In genomic region chr14:81192594-81192993, GRCh38 we compare ENCODE assay signal across 26 cellular contexts. TPM values are rescaled to one million over a fixed set of nuclear protein-coding genes. Genes with fewer than 3 reads are reported as not detected.
DNase-seq lines count a peak whose midpoint lies in the region; ATAC-seq, FAIRE-seq and TF ChIP-seq lines count a peak whose summit lies in the region.
"Had no signal": no experiment of that assay in that cellular context is flagged by ENCODE, and none has a peak within 500 bp of the region (broad histone marks: within the 10 kb centered on the region; RNA-seq: fewer than 3 reads in every experiment).

No MANE protein-coding gene starts in this region.

- H3K36me3 ChIP-seq in stomach: peaks cover 21 to 94% (median 90%) of the 10 kb centered on the region in 4 donors
- H3K36me3 ChIP-seq: uterus had no signal

- H3K9me3 ChIP-seq in stomach: no peaks in the 10 kb centered on the region
- H3K9me3 ChIP-seq: ascending aorta; BLaER1 treated with 17β-estradiol and CSF1 and Interleukin-3, amounts not matched to agents 10 nM and 100 nM; SJCRH30; uterus had no signal

- H3K9me3 Mint-ChIP-seq in activated T-cell treated with anti-CD3 and anti-CD28 coated beads, Interleukin-2, amount 50 U/mL, for 72 hours: no peaks in the 10 kb centered on the region
- no peaks in the 10 kb centered on the region for H3K9me3 Mint-ChIP-seq in T-cell
- H3K9me3 Mint-ChIP-seq in activated naive CD8-positive, alpha-beta T cell treated with anti-CD3 and anti-CD28 coated beads, Interleukin-2, amount 10 ng/mL, durations not matched to agents 7 days and 5 days: no peaks in the 10 kb centered on the region
- no peaks in the 10 kb centered on the region for H3K9me3 Mint-ChIP-seq in stimulated activated effector memory CD8-positive, alpha-beta T cell treated with anti-CD3 and anti-CD28 coated beads, Interleukin-12 subunit alpha, Interleukin-12 subunit beta, amount 100 ng/mL, for 72 hours
- H3K9me3 Mint-ChIP-seq: mesothelial cell of epicardium, nephron progenitor cell had no signal

- FAIRE-seq in HTR-8/SVneo (lab: Jason Lieb, UNC): no peak
- FAIRE-seq: RCC 7860 had no signal

- H3K27me3 Mint-ChIP-seq in activated T-cell treated with anti-CD3 and anti-CD28 coated beads, Interleukin-2, amount 50 U/mL, for 72 hours (ENCODE audit: low read depth): no peaks in the 10 kb centered on the region
- H3K27me3 Mint-ChIP-seq in T-cell: no peaks in the 10 kb centered on the region
- no peaks in the 10 kb centered on the region for H3K27me3 Mint-ChIP-seq in activated naive CD8-positive, alpha-beta T cell treated with anti-CD3 and anti-CD28 coated beads, Interleukin-2, amount 10 ng/mL, durations not matched to agents 7 days and 5 days

- no peak overlapping the region for H3K27ac ChIP-seq in stomach
- H3K27ac ChIP-seq: ascending aorta; BLaER1 treated with 17β-estradiol and CSF1 and Interleukin-3, amounts not matched to agents 10 nM and 100 nM; dorsolateral prefrontal cortex; SJCRH30; uterus had no signal

- intact Hi-C loops in stomach (cut with DNase I; ENCODE audit: low total_unique reads): no loop called here

- no peak for TF ChIP-seq CTCF in stomach (IDR thresholded peaks at IDR 0.05)

- peaks cover 50% of the 10 kb centered on the region for H3K4me1 Mint-ChIP-seq in activated T-cell treated with anti-CD3 and anti-CD28 coated beads, Interleukin-2, amount 50 U/mL, for 72 hours (ENCODE audit: low read depth)
- peaks cover 51 to 64% (median 53%) of the 10 kb centered on the region in 3 donors for H3K4me1 Mint-ChIP-seq in T-cell
- peaks cover 27% of the 10 kb centered on the region for H3K4me1 Mint-ChIP-seq in activated naive CD8-positive, alpha-beta T cell treated with anti-CD3 and anti-CD28 coated beads, Interleukin-2, amount 10 ng/mL, durations not matched to agents 7 days and 5 days
- peaks cover 27% of the 10 kb centered on the region for H3K4me1 Mint-ChIP-seq in stimulated activated effector memory CD8-positive, alpha-beta T cell treated with anti-CD3 and anti-CD28 coated beads, Interleukin-12 subunit alpha, Interleukin-12 subunit beta, amount 100 ng/mL, for 72 hours
- H3K4me1 Mint-ChIP-seq: nephron progenitor cell had no signal

- CTCF ChIA-PET in T-cell (lab: Charles Lee): interaction anchor here (0.6 to 0.8 kb wide), 4 partner anchors 29 to 274 kb away, joined by 3 read pairs; partner anchors contain the start of gene GTF2A1 (in 1 of the 2)

- H3K36me3 Mint-ChIP-seq in activated T-cell treated with anti-CD3 and anti-CD28 coated beads, Interleukin-2, amount 50 U/mL, for 72 hours (ENCODE audit: insufficient read depth in 2 of 2): peaks cover 8 to 43% of the 10 kb centered on the region in 2 donors
- peaks cover 54% of the 10 kb centered on the region for H3K36me3 Mint-ChIP-seq in T-cell
- H3K36me3 Mint-ChIP-seq in activated naive CD8-positive, alpha-beta T cell treated with anti-CD3 and anti-CD28 coated beads, Interleukin-2, amount 10 ng/mL, durations not matched to agents 7 days and 5 days: peaks cover 44% of the 10 kb centered on the region
- peaks cover 99% of the 10 kb centered on the region for H3K36me3 Mint-ChIP-seq in stimulated activated effector memory CD8-positive, alpha-beta T cell treated with anti-CD3 and anti-CD28 coated beads, Interleukin-12 subunit alpha, Interleukin-12 subunit beta, amount 100 ng/mL, for 72 hours

- TF ChIP-seq EP300 in stomach (IDR thresholded peaks at IDR 0.05): no peak

- H3K27ac Mint-ChIP-seq in activated T-cell treated with anti-CD3 and anti-CD28 coated beads, Interleukin-2, amount 50 U/mL, for 72 hours: peak overlapping the region; percentile 85
- peak overlapping the region; percentile 90 to 92 for H3K27ac Mint-ChIP-seq in T-cell
- H3K27ac Mint-ChIP-seq in activated naive CD8-positive, alpha-beta T cell treated with anti-CD3 and anti-CD28 coated beads, Interleukin-2, amount 10 ng/mL, durations not matched to agents 7 days and 5 days: peak overlapping the region; percentile 89
- peak overlapping the region; percentile 70 for H3K27ac Mint-ChIP-seq in stimulated activated effector memory CD8-positive, alpha-beta T cell treated with anti-CD3 and anti-CD28 coated beads, Interleukin-12 subunit alpha, Interleukin-12 subunit beta, amount 100 ng/mL, for 72 hours
- H3K27ac Mint-ChIP-seq: mesothelial cell of epicardium, nephron progenitor cell had no signal

- ATAC-seq in activated T-cell treated with anti-CD3 and anti-CD28 coated beads, Interleukin-2, amount 50 U/mL, for 72 hours (replicated peaks in 1 of 2): peak; percentile 61 to 74
- ATAC-seq in T-cell (replicated peaks in 1 of 4): peak; percentile 31 to 94 (median 76)
- peak; percentile 75 for ATAC-seq in activated naive CD8-positive, alpha-beta T cell treated with anti-CD3 and anti-CD28 coated beads, Interleukin-2, amount 10 ng/mL, durations not matched to agents 7 days and 5 days (ENCODE audit: low read depth)
- no peak for ATAC-seq in stimulated activated effector memory CD8-positive, alpha-beta T cell treated with anti-CD3 and anti-CD28 coated beads, Interleukin-12 subunit alpha, Interleukin-12 subunit beta, amount 100 ng/mL, for 72 hours
- ATAC-seq: left lobe of liver, sciatic nerve had no signal

- H3K4me1 ChIP-seq in stomach: no peaks in the 10 kb centered on the region
- H3K4me1 ChIP-seq: ascending aorta; BLaER1 treated with 17β-estradiol and CSF1 and Interleukin-3, amounts not matched to agents 10 nM and 100 nM; SJCRH30; uterus had no signal

- POLR2A ChIA-PET in T-cell (lab: Charles Lee): interaction anchor here (0.5 to 1.4 kb wide), 2 partner anchors 26 to 28 kb away, joined by 3 to 4 read pairs; partner anchors contain the start of gene GTF2A1 (in 1 of the 2)
- POLR2A ChIA-PET in activated naive CD8-positive, alpha-beta T cell treated with anti-CD3 and anti-CD28 coated beads, Interleukin-2, amount 10 ng/mL, durations not matched to agents 7 days and 5 days (lab: Charles Lee): interaction anchor here (1.0 to 2.1 kb wide), 3 partner anchors 9 to 28 kb away, joined by 3 to 7 read pairs (median 3); partner anchors contain the start of gene GTF2A1

- whole genome bisulfite sequencing in stomach, 5 donors: 83 to 92% (median 85%) methylated on average over 2 of the region's 2 CpGs

- H3K4me3 ChIP-seq in stomach: no peak overlapping the region
- H3K4me3 ChIP-seq: ascending aorta; BLaER1 treated with 17β-estradiol and CSF1 and Interleukin-3, amounts not matched to agents 10 nM and 100 nM; dorsolateral prefrontal cortex; SJCRH30; uterus had no signal

- peak overlapping the region; percentile 49 to 67 for H3K4me3 Mint-ChIP-seq in activated T-cell treated with anti-CD3 and anti-CD28 coated beads, Interleukin-2, amount 50 U/mL, for 72 hours
- peak overlapping the region; percentile 37 to 70 (median 49) for H3K4me3 Mint-ChIP-seq in T-cell
- peak overlapping the region; percentile 70 for H3K4me3 Mint-ChIP-seq in activated naive CD8-positive, alpha-beta T cell treated with anti-CD3 and anti-CD28 coated beads, Interleukin-2, amount 10 ng/mL, durations not matched to agents 7 days and 5 days
- no peak overlapping the region for H3K4me3 Mint-ChIP-seq in stimulated activated effector memory CD8-positive, alpha-beta T cell treated with anti-CD3 and anti-CD28 coated beads, Interleukin-12 subunit alpha, Interleukin-12 subunit beta, amount 100 ng/mL, for 72 hours
- H3K4me3 Mint-ChIP-seq: mesothelial cell of epicardium, nephron progenitor cell had no signal

- DNase-seq in activated T-cell treated with anti-CD3 and anti-CD28 coated beads, Interleukin-2, amount 50 U/mL, for 72 hours: no peak
- no peak for DNase-seq in activated T-cell treated with anti-CD3 and anti-CD28 coated beads for 4 hours
- peak in 10 of 34 experiments; percentile 2 to 27 (median 6) for DNase-seq in T-cell
- no peak for DNase-seq in activated naive CD8-positive, alpha-beta T cell treated with anti-CD3 and anti-CD28 coated beads, Interleukin-2, amount 10 ng/mL, durations not matched to agents 7 days and 5 days
- no peak for DNase-seq in stimulated activated effector memory CD8-positive, alpha-beta T cell treated with anti-CD3 and anti-CD28 coated beads, Interleukin-12 subunit alpha, Interleukin-12 subunit beta, amount 100 ng/mL, for 72 hours (ENCODE audit: low spot score in 2 of 2)
- DNase-seq in stomach: no peak
- DNase-seq in HTR-8/SVneo (ENCODE audit: insufficient read length, low spot score): no peak
- no peak for DNase-seq in DMS114 treated with DMSO at 0.1 percent for 48 hours (lab: John Stamatoyannopoulos, UW; ENCODE audit: unreplicated experiment)
- DNase-seq: ACHN; activated CD8-positive, alpha-beta memory T cell treated with anti-CD3 and anti-CD28 coated beads for 24 hours; activated effector memory CD4-positive, alpha-beta T cell treated with anti-CD3 and anti-CD28 coated beads, Interleukin-2, amount 50 U/mL, for 16 hours; caudate nucleus; dorsolateral prefrontal cortex; head of caudate nucleus; NCI-H1436; NCI-H510A treated with DMSO at 0.1 percent for 48 hours; nephron progenitor cell; SJCRH30; substantia nigra; uterus had no signal

- no peaks in the 10 kb centered on the region for H3K27me3 ChIP-seq in stomach
- H3K27me3 ChIP-seq: ascending aorta; BLaER1 treated with 17β-estradiol and CSF1 and Interleukin-3, amounts not matched to agents 10 nM and 100 nM; dorsolateral prefrontal cortex; SJCRH30; uterus had no signal

- no peak for TF ChIP-seq POLR2A in stomach (IDR thresholded peaks at IDR 0.05)

RNA-seq across cellular contexts. Expression of gene GTF2A1, which starts 28.2 kb away (rescaled TPM):
- 10 to 100 TPM; 52.3 to 58.6 TPM for total RNA-seq in activated T-cell treated with anti-CD3 and anti-CD28 coated beads, Interleukin-2, amount 50 U/mL, for 72 hours
- total RNA-seq in T-cell: 10 to 100 TPM; 21.2 to 34.1 (median 29.3) TPM
- total RNA-seq in activated naive CD8-positive, alpha-beta T cell treated with anti-CD3 and anti-CD28 coated beads, Interleukin-2, amount 10 ng/mL, durations not matched to agents 7 days and 5 days: 10 to 100 TPM; 35.1 to 35.8 TPM
- total RNA-seq in stomach: 10 to 100 TPM in 3 of 5 donors, 1 to 10 TPM in 2; 2.0 to 73.5 (median 10.7) TPM
- 1 to 10 TPM; 4.7 to 7.9 (median 5.4) TPM for polyA plus RNA-seq in stomach
